In the genomic region with DNA sequence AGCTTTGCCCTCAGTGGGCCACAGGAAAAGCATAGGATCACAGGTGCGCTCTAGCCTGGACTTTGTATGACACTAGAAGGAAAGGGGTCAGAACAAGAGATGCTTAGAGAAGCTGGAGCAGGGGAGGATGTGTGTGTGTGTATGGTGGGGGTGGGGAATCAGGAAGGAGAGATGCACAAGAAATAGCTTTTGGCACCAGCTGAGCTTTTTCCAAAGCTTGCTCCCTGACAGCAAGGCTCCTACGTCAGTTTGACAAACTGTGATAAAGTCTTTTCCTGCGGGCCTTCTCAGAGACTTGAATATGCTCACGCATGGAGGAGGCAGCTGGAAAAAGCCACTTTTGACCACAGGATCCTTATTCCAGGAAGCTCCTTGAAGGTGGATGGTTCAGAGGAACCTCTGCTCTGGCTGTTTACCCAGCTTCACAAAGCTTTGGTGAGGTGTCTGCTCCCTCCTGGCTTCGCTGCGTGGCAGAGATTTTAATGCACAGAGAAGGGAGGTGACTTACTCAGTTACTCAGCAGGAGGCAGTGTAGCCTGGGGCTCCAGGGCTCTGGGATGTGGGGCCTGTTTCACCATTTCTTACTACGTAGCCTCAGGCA, we compare ENCODE assay signal across 2 cellular contexts.
TF ChIP-seq lines count a peak whose summit lies in the region.

No MANE protein-coding gene starts in this region.

TF ChIP-seq in HEK293T, 16 proteins besides CTCF, POLR2A, EP300 and RAD21:
- 0 out of 2 replicates have a peak, but pooled peaks have one; percentile 55 for TF ChIP-seq HDGF (IDR thresholded peaks at IDR 0.05; ENCODE audit: borderline replicate concordance)
- TF ChIP-seq FOXK2 (IDR thresholded peaks at IDR 0.05), result no peak
TF ChIP-seq in HEK293T: peak in this region for 1.

TF ChIP-seq in K562, 482 proteins besides CTCF, POLR2A, EP300 and RAD21:
- TF ChIP-seq ZNF239 (CRISPR knock-in tag; IDR thresholded peaks at IDR 0.05) (peak; percentile 89), MTF1 (CRISPR knock-in tag; IDR thresholded peaks at IDR 0.05; ENCODE audit: borderline replicate concordance) (no peak), SMARCA4 (IDR thresholded peaks at IDR 0.05) (no peak)
